1 cellular context compared by ENCODE assay signal in the genomic region with DNA sequence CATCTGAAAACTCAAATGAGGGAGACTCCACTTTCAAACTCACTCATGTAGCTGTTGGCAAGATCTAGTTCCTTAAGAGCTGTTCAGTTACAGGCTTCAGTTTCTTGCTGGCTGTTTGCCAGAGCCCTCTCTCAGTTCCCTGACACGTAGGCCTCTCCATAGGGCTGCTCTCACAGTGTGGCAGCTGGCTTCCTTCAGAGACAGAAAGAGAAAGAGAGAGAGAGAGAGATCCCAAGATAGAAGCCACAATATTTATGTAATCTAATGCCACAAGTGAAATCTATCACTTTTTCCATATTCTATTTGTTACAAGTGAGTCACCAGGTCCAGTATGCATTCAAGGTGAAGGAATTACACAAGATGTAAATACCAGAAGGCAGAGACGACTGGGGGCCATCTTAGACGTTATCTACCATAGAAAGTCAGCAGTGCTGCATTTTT.
TF ChIP-seq lines count a peak whose summit lies in the region.

No MANE protein-coding gene starts in this region.

TF ChIP-seq in GM23338, 12 proteins besides CTCF, POLR2A, EP300 and RAD21 (continued from another document):
- TF ChIP-seq, protein P1, sequence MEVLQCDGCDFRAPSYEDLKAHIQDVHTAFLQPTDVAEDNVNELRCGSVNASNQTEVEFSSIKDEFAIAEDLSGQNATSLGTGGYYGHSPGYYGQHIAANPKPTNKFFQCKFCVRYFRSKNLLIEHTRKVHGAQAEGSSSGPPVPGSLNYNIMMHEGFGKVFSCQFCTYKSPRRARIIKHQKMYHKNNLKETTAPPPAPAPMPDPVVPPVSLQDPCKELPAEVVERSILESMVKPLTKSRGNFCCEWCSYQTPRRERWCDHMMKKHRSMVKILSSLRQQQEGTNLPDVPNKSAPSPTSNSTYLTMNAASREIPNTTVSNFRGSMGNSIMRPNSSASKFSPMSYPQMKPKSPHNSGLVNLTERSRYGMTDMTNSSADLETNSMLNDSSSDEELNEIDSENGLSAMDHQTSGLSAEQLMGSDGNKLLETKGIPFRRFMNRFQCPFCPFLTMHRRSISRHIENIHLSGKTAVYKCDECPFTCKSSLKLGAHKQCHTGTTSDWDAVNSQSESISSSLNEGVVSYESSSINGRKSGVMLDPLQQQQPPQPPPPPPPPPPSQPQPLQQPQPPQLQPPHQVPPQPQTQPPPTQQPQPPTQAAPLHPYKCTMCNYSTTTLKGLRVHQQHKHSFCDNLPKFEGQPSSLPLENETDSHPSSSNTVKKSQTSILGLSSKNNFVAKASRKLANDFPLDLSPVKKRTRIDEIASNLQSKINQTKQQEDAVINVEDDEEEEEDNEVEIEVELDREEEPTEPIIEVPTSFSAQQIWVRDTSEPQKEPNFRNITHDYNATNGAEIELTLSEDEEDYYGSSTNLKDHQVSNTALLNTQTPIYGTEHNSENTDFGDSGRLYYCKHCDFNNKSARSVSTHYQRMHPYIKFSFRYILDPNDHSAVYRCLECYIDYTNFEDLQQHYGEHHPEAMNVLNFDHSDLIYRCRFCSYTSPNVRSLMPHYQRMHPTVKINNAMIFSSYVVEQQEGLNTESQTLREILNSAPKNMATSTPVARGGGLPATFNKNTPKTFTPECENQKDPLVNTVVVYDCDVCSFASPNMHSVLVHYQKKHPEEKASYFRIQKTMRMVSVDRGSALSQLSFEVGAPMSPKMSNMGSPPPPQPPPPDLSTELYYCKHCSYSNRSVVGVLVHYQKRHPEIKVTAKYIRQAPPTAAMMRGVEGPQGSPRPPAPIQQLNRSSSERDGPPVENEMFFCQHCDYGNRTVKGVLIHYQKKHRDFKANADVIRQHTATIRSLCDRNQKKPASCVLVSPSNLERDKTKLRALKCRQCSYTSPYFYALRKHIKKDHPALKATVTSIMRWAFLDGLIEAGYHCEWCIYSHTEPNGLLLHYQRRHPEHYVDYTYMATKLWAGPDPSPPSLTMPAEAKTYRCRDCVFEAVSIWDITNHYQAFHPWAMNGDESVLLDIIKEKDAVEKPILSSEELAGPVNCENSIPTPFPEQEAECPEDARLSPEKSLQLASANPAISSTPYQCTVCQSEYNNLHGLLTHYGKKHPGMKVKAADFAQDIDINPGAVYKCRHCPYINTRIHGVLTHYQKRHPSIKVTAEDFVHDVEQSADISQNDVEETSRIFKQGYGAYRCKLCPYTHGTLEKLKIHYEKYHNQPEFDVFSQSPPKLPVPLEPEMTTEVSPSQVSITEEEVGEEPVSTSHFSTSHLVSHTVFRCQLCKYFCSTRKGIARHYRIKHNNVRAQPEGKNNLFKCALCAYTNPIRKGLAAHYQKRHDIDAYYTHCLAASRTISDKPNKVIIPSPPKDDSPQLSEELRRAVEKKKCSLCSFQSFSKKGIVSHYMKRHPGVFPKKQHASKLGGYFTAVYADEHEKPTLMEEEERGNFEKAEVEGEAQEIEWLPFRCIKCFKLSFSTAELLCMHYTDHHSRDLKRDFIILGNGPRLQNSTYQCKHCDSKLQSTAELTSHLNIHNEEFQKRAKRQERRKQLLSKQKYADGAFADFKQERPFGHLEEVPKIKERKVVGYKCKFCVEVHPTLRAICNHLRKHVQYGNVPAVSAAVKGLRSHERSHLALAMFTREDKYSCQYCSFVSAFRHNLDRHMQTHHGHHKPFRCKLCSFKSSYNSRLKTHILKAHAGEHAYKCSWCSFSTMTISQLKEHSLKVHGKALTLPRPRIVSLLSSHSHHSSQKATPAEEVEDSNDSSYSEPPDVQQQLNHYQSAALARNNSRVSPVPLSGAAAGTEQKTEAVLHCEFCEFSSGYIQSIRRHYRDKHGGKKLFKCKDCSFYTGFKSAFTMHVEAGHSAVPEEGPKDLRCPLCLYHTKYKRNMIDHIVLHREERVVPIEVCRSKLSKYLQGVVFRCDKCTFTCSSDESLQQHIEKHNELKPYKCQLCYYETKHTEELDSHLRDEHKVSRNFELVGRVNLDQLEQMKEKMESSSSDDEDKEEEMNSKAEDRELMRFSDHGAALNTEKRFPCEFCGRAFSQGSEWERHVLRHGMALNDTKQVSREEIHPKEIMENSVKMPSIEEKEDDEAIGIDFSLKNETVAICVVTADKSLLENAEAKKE (CRISPR knock-in tag; IDR thresholded peaks at IDR 0.05), result no peak
- TF ChIP-seq EZH2 (IDR thresholded peaks at IDR 0.05; ENCODE audit: low read depth, unreplicated experiment), result no peak
- TF ChIP-seq REST (IDR thresholded peaks at IDR 0.05; ENCODE audit: unreplicated experiment), result no peak
- no peak for TF ChIP-seq JUNB (IDR thresholded peaks at IDR 0.05; ENCODE audit: unreplicated experiment)
- TF ChIP-seq POLR2AphosphoS5 (IDR thresholded peaks at IDR 0.05; ENCODE audit: low read depth), result no peak
- no peak for TF ChIP-seq CREB1 (CRISPR knock-in tag; IDR thresholded peaks at IDR 0.05; ENCODE audit: low read depth)
